In genomic region chr10:70461397-70462348, GRCh38 we compare ENCODE assay signal across 9 cellular contexts. TPM values are rescaled to one million over a fixed set of nuclear protein-coding genes. Genes with fewer than 3 reads are reported as not detected.
DNase-seq lines count a peak whose midpoint lies in the region; ATAC-seq and TF ChIP-seq lines count a peak whose summit lies in the region.
"Had no signal": no experiment of that assay in that cellular context is flagged by ENCODE, and none has a peak within 500 bp of the region (broad histone marks: within the 10 kb centered on the region; RNA-seq: fewer than 3 reads in every experiment).

No MANE protein-coding gene starts in this region.

- H3K9me3 ChIP-seq in GM23248 (ENCODE audit: low read depth) (no peaks in the 10 kb centered on the region), ascending aorta (no peaks in the 10 kb centered on the region), hepatocyte (ENCODE audit: low read depth) (no peaks in the 10 kb centered on the region), gastrocnemius medialis (no peaks in the 10 kb centered on the region)

- H3K4me1 ChIP-seq in GM23248 (ENCODE audit: insufficient read depth) (no peaks in the 10 kb centered on the region), ascending aorta (peaks cover 5 to 18% of the 10 kb centered on the region in 2 donors), hepatocyte (ENCODE audit: insufficient read depth) (peaks cover 13% of the 10 kb centered on the region), gastrocnemius medialis (peaks cover 13 to 23% of the 10 kb centered on the region in 2 donors)

- no peak overlapping the region for H3K27ac ChIP-seq in GM23248
- H3K27ac ChIP-seq in ascending aorta = peak overlapping the region; percentile 1 to 46
- no peak overlapping the region for H3K27ac ChIP-seq in hepatocyte
- H3K27ac ChIP-seq in gastrocnemius medialis = peak overlapping the region in 2 of 4 donors; percentile 9 to 87

- in situ Hi-C loops in GM23248 (cut with MboI) = loop anchor here (10.0 kb wide), 1 partner anchor 293 kb away; no protein-coding TSS in a partner anchor
- in situ Hi-C loops in gastrocnemius medialis (cut with MboI; ENCODE audit: low sequenced_read_pairs in 4 of 4) = loop anchor here in 3 of 4 donors (5.0 to 25.0 kb wide), 5 partner anchors 53 to 301 kb away; no protein-coding TSS in a partner anchor

- TF ChIP-seq POLR2A in gastrocnemius medialis (IDR thresholded peaks at IDR 0.05) = no peak

- intact Hi-C loops in ascending aorta (cut with DNase I) = loop anchor here (1.0 to 5.0 kb wide), 3 partner anchors 79 to 426 kb away; partner anchors contain the start of gene PCBD1
- intact Hi-C loops in gastrocnemius medialis (cut with DNase I; ENCODE audit: low total_unique reads) = loop anchor here (1.0 to 2.0 kb wide), 3 partner anchors 47 to 297 kb away; no protein-coding TSS in a partner anchor

- H3K4me3 ChIP-seq in GM23248 = no peak overlapping the region
- no peak overlapping the region for H3K4me3 ChIP-seq in ascending aorta
- H3K4me3 ChIP-seq in hepatocyte = no peak overlapping the region
- H3K4me3 ChIP-seq in gastrocnemius medialis = no peak overlapping the region

- H3K4me2 ChIP-seq in GM23248 (ENCODE audit: unreplicated experiment) (no peak overlapping the region), hepatocyte (no peak overlapping the region)

- H3K79me2 ChIP-seq in GM23248 (ENCODE audit: insufficient read depth) (no peaks in the 10 kb centered on the region), hepatocyte (no peaks in the 10 kb centered on the region)

- H3K27me3 ChIP-seq in GM23248 (replicated peaks; ENCODE audit: insufficient read depth) (peaks cover 5% of the 10 kb centered on the region; the same call in 1 of the 2 replicates), ascending aorta (no peaks in the 10 kb centered on the region), hepatocyte (peaks cover 22% of the 10 kb centered on the region), gastrocnemius medialis (no peaks in the 10 kb centered on the region)

- H3F3A ChIP-seq in GM23248 (ENCODE audit: insufficient read depth) = no peaks in the 10 kb centered on the region

- ATAC-seq in gastrocnemius medialis (peak; percentile 56 to 67), GM19467 (IDR thresholded peaks at IDR 0.05; ENCODE audit: unreplicated experiment) (no peak), GM18511 (IDR thresholded peaks at IDR 0.05; ENCODE audit: unreplicated experiment) (no peak)

- H3K9me2 ChIP-seq in GM23248 (ENCODE audit: insufficient read depth) = no peaks in the 10 kb centered on the region
- no peaks in the 10 kb centered on the region for H3K9me2 ChIP-seq in hepatocyte (replicated peaks; ENCODE audit: insufficient read depth)

- H3K9ac ChIP-seq in GM23248 = no peak overlapping the region

- WGBS in GM23248 (ENCODE audit: low coverage in 1 of 2, low lambda C conversion rate in 2 of 2, missing lambda C conversion rate in 2 of 2), 2 experiments = 37 to 38% methylated on average over 13 of the region's 13 CpGs
- WGBS in hepatocyte (ENCODE audit: low lambda C conversion rate, missing lambda C conversion rate) = 57% methylated on average over 13 of the region's 13 CpGs

- H4K20me1 ChIP-seq in GM23248 (ENCODE audit: insufficient read depth) (no peaks in the 10 kb centered on the region), hepatocyte (ENCODE audit: insufficient read depth, poor library complexity, severe bottlenecking) (no peaks in the 10 kb centered on the region)

- H3K36me3 ChIP-seq in GM23248 (ENCODE audit: low read depth) (no peaks in the 10 kb centered on the region), ascending aorta (no peaks in the 10 kb centered on the region), hepatocyte (replicated peaks; ENCODE audit: insufficient read depth, low read depth) (no peaks in the 10 kb centered on the region), gastrocnemius medialis (no peaks in the 10 kb centered on the region)

- H2AFZ ChIP-seq in GM23248 (no peak overlapping the region), hepatocyte (no peak overlapping the region)

- DNase-seq in COLO829 (ENCODE audit: low spot score) (peak; percentile 39), GM23248 (peak; percentile 74), RPMI7951 (ENCODE audit: low read depth) (peak; percentile 49), ascending aorta (ENCODE audit: low spot score in 2 of 2) (no peak), hepatocyte (ENCODE audit: low spot score) (peak; percentile 72), gastrocnemius medialis (peak; percentile 37 to 60)

- TF ChIP-seq CTCF in ascending aorta (IDR thresholded peaks at IDR 0.05) = peak; percentile 79 to 92 (median 88)
- TF ChIP-seq CTCF in hepatocyte (IDR thresholded peaks at IDR 0.05; ENCODE audit: poor library complexity) = peak; percentile 75
- peak; percentile 82 to 93 (median 87) for TF ChIP-seq CTCF in gastrocnemius medialis (IDR thresholded peaks at IDR 0.05 in 4 of 5, conservative IDR thresholded peaks at IDR 0.05 in 1 of 5)

RNA-seq across cellular contexts. Expression of gene PALD1, which starts 16.9 kb away (rescaled TPM):
- not detected in 2 replicates for total RNA-seq in GM23248 (2014; rRNA removed; shearing (Covaris generic))
- not detected in 2 replicates for polyA plus RNA-seq in GM23248 (2016; fragmentation: Nextera tagmentation; extraction: Ambion mirVana)
- total RNA-seq in RPMI7951 (2014; rRNA removed; shearing (Covaris generic)) = 0.10 and 0.12 TPM in 2 replicates
- total RNA-seq in ascending aorta = 21.7 TPM
- total RNA-seq in hepatocyte = 1.1 and 2.2 TPM in 2 replicates
- polyA plus RNA-seq in hepatocyte = 1.1 and 1.3 TPM in 2 replicates
- 1 to 10 TPM; 1.4 to 4.1 (median 2.3) TPM for total RNA-seq in gastrocnemius medialis

RNA-seq across cellular contexts. Expression of gene NODAL, which starts 20.2 kb away (rescaled TPM):
- not detected in 2 replicates for total RNA-seq in GM23248 (2014; rRNA removed; shearing (Covaris generic))
- polyA plus RNA-seq in GM23248 (2016; fragmentation: Nextera tagmentation; extraction: Ambion mirVana) = not detected in 2 replicates
- not detected in 2 replicates for total RNA-seq in RPMI7951 (2014; rRNA removed; shearing (Covaris generic))
- not detected for total RNA-seq in ascending aorta
- not detected in 2 replicates for total RNA-seq in hepatocyte
- polyA plus RNA-seq in hepatocyte = not detected in 2 replicates
- not detected for total RNA-seq in gastrocnemius medialis
- total RNA-seq: pulmonary artery endothelial cell had no signal

RNA-seq across cellular contexts. Expression of gene EIF4EBP2, which starts 57.7 kb away (rescaled TPM):
- total RNA-seq in GM23248 (2014; rRNA removed; shearing (Covaris generic)) = 32.0 and 34.8 TPM in 2 replicates
- polyA plus RNA-seq in GM23248 (2016; fragmentation: Nextera tagmentation; extraction: Ambion mirVana) = 18.2 and 18.4 TPM in 2 replicates
- 24.8 and 26.1 TPM in 2 replicates for total RNA-seq in RPMI7951 (2014; rRNA removed; shearing (Covaris generic))
- total RNA-seq in ascending aorta = 35.4 TPM
- total RNA-seq in hepatocyte = 75.1 and 77.1 TPM in 2 replicates
- 37.4 and 43.1 TPM in 2 replicates for polyA plus RNA-seq in hepatocyte
- total RNA-seq in gastrocnemius medialis = 100 to 1,000 TPM in 3 of 4 donors, 10 to 100 TPM in 1; 58.4 to 141 (median 107) TPM

Comparison
In these comparisons a context has a peak if more than half of its experiments do, and no peak if none do; other contexts are left out.
1. DNase-seq: peak in COLO829 (single experiment), GM23248 (single experiment), RPMI7951 (single experiment), hepatocyte (single experiment) and gastrocnemius medialis (2 of 2); none in ascending aorta (0 of 2).
2. H3K27ac ChIP-seq: peak in ascending aorta (2 of 2); none in GM23248 (single experiment) and hepatocyte (single experiment).
3. ATAC-seq: peak in gastrocnemius medialis (2 of 2); none in GM19467 (single experiment) and GM18511 (single experiment).
4. Peak in every context shown above with its lines, with median percentiles within 50 percentile points of each other: CTCF ChIP-seq.